17 cellular contexts compared by ENCODE assay signal in genomic region chr4:3661989-3662388, GRCh38.
"Had no signal": no experiment of that assay in that cellular context is flagged by ENCODE, and none has a peak within 500 bp of the region (broad histone marks: within the 10 kb centered on the region; RNA-seq: fewer than 3 reads in every experiment).

No MANE protein-coding gene starts in this region.

- DNase-seq: cortex of kidney; dorsolateral prefrontal cortex; effector CD8-positive, alpha-beta T cell; foreskin melanocyte; head of caudate nucleus; kidney; left colon; mammary epithelial cell; naive thymus-derived CD4-positive, alpha-beta T cell; nephron progenitor cell; small intestine; stimulated activated CD4-positive, alpha-beta T cell treated with anti-CD3 and anti-CD28 coated beads, Interleukin-12 subunit alpha, Interleukin-12 subunit beta, amount 100 ng/mL, for 4 hours; stimulated activated CD4-positive, alpha-beta T cell treated with anti-CD3 and anti-CD28 coated beads, Interleukin-2, amount 100 ng/mL, for 48 hours; stimulated activated naive CD4-positive, alpha-beta T cell treated with Interleukin-2 at 50 U/mL for 16 hours; trophoblast cell had no signal

- H3K4me2 ChIP-seq: hepatocyte had no signal

- H3K4me1 ChIP-seq: right atrium auricular region had no signal

- FAIRE-seq: kidney, small intestine had no signal

- H3K27me3 ChIP-seq: right atrium auricular region had no signal

- H2AFZ ChIP-seq: hepatocyte had no signal

- H3K36me3 ChIP-seq: right atrium auricular region had no signal

- H3K4me3 ChIP-seq: dorsolateral prefrontal cortex, hepatocyte, right atrium auricular region had no signal

- H3K27ac ChIP-seq: dorsolateral prefrontal cortex, hepatocyte, right atrium auricular region had no signal
